ENCODE assay signal across 10 cellular contexts in the genomic region with DNA sequence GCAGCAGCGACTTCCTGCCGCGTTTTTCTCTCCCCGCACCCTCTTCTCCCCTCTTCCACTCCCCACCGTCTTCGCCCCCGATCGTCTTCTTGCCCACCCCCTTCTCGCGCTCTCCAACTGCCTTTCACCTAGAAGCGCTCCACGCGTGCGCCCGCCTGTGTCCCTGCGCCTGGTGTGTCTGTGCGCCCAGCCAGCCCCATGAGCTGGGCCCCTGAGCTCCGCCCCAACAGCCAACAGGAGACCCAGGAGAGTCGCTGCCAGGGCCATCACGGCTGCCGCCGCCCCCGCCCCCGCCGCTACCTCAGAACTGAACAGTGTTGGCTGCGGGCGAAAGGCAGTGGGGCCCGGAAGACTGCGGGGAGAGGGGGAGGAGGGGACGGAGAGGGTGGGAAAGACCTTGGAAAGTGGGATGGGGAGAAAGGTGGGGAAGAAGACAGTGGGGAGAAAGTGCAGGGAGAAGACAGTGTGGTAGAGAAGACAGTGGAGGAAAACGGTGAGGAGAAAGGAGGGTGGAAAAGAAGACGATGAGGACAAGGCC. TPM values are rescaled to one million over a fixed set of nuclear protein-coding genes. Genes with fewer than 3 reads are reported as not detected.
A peak's percentile ranks its signal among the peaks of the same experiment; 100 is the strongest.
DNase-seq lines count a peak whose midpoint lies in the region; ATAC-seq and TF ChIP-seq lines count a peak whose summit lies in the region.
"Not testable (repeated sequence)": the region's sequence is repeated elsewhere in the genome, so short reads cannot be mapped to it uniquely, and the experiment has no call there.
"Had no signal": no experiment of that assay in that cellular context is flagged by ENCODE, and none has a peak within 500 bp of the region (broad histone marks: within the 10 kb centered on the region; RNA-seq: fewer than 3 reads in every experiment).

No MANE protein-coding gene starts in this region.

- H3K4me3 ChIP-seq in Karpas-422 (ENCODE audit: low read length), result peak overlapping the region; percentile 68
- H3K4me3 ChIP-seq in mononuclear cell (ENCODE audit: low read length), result peak overlapping the region; percentile 45

- H3K9me3 Mint-ChIP-seq in CD4-positive, alpha-beta T cell; activated CD8-positive, alpha-beta memory T cell treated with anti-CD3 and anti-CD28 coated beads, Interleukin-2, amount 10 ng/mL, durations not matched to agents 7 days and 5 days (ENCODE audit: low read depth); stimulated activated memory B cell treated with anti-CD40 and anti-IgM and Interleukin-4, amounts not matched to agents 10 μg/mL and 1 μg/mL and 100 μg/mL, for 72 hours: not testable (repeated sequence)

- not testable (repeated sequence) for H3K9me2 ChIP-seq in Karpas-422 (replicated peaks; ENCODE audit: insufficient read depth, low read length)

- H3K79me2 ChIP-seq in Karpas-422 (ENCODE audit: low read length), result not testable (repeated sequence)

- H3K4me1 ChIP-seq in Karpas-422 (ENCODE audit: low read length), result peaks cover 12% of the 10 kb centered on the region
- not testable (repeated sequence) for H3K4me1 ChIP-seq in mononuclear cell (ENCODE audit: insufficient read depth, low read length)

- H3K27ac Mint-ChIP-seq in CD4-positive, alpha-beta T cell; activated CD8-positive, alpha-beta memory T cell treated with anti-CD3 and anti-CD28 coated beads, Interleukin-2, amount 10 ng/mL, durations not matched to agents 7 days and 5 days: not testable (repeated sequence)
- H3K27ac Mint-ChIP-seq in stimulated activated memory B cell treated with anti-CD40 and anti-IgM and Interleukin-4, amounts not matched to agents 10 μg/mL and 1 μg/mL and 100 μg/mL, for 72 hours, result peak overlapping the region; percentile 93

- H3K9ac ChIP-seq in Karpas-422 (ENCODE audit: low read length), result peak overlapping the region; percentile 64; the same call in 1 of the 2 replicates

- not testable (repeated sequence) for H4K20me1 ChIP-seq in Karpas-422 (ENCODE audit: insufficient read depth, low read depth, low read length)

- H3K36me3 Mint-ChIP-seq in CD4-positive, alpha-beta T cell (ENCODE audit: low read depth); activated CD8-positive, alpha-beta memory T cell treated with anti-CD3 and anti-CD28 coated beads, Interleukin-2, amount 10 ng/mL, durations not matched to agents 7 days and 5 days; stimulated activated memory B cell treated with anti-CD40 and anti-IgM and Interleukin-4, amounts not matched to agents 10 μg/mL and 1 μg/mL and 100 μg/mL, for 72 hours: not testable (repeated sequence)

- intact Hi-C loops in CD4-positive, alpha-beta T cell (cut with DNase I, micrococcal nuclease), result not testable (repeated sequence)

- DNase-seq in CD4-positive, alpha-beta T cell; Karpas-422: not testable (repeated sequence)
- DNase-seq in activated CD8-positive, alpha-beta memory T cell treated with anti-CD3 and anti-CD28 coated beads, Interleukin-2, amount 10 ng/mL, durations not matched to agents 7 days and 5 days, result peak; percentile 56

- H3K27me3 Mint-ChIP-seq in CD4-positive, alpha-beta T cell; activated CD8-positive, alpha-beta memory T cell treated with anti-CD3 and anti-CD28 coated beads, Interleukin-2, amount 10 ng/mL, durations not matched to agents 7 days and 5 days; stimulated activated memory B cell treated with anti-CD40 and anti-IgM and Interleukin-4, amounts not matched to agents 10 μg/mL and 1 μg/mL and 100 μg/mL, for 72 hours: not testable (repeated sequence)

- not testable (repeated sequence) for H3K36me3 ChIP-seq in Karpas-422 (ENCODE audit: insufficient read depth, low read length)

- TF ChIP-seq CTCF in CD4-positive, alpha-beta T cell (IDR thresholded peaks at IDR 0.05), result not testable (repeated sequence)

- H3K4me3 Mint-ChIP-seq in CD4-positive, alpha-beta T cell, result peak overlapping the region; percentile 87
- H3K4me3 Mint-ChIP-seq in activated CD8-positive, alpha-beta memory T cell treated with anti-CD3 and anti-CD28 coated beads, Interleukin-2, amount 10 ng/mL, durations not matched to agents 7 days and 5 days, result not testable (repeated sequence)
- peak overlapping the region; percentile 92 for H3K4me3 Mint-ChIP-seq in stimulated activated memory B cell treated with anti-CD40 and anti-IgM and Interleukin-4, amounts not matched to agents 10 μg/mL and 1 μg/mL and 100 μg/mL, for 72 hours

- H3K27ac ChIP-seq in CD4-positive, alpha-beta T cell (ENCODE audit: low read depth, low read length), result not testable (repeated sequence)
- H3K27ac ChIP-seq in Karpas-422 (ENCODE audit: low read length), result peak overlapping the region; percentile 49; the same call in 1 of the 2 replicates

- peaks cover 32% of the 10 kb centered on the region for H3K4me1 Mint-ChIP-seq in CD4-positive, alpha-beta T cell (ENCODE audit: low read depth)
- peaks cover 17% of the 10 kb centered on the region for H3K4me1 Mint-ChIP-seq in activated CD8-positive, alpha-beta memory T cell treated with anti-CD3 and anti-CD28 coated beads, Interleukin-2, amount 10 ng/mL, durations not matched to agents 7 days and 5 days
- peaks cover 20% of the 10 kb centered on the region for H3K4me1 Mint-ChIP-seq in stimulated activated memory B cell treated with anti-CD40 and anti-IgM and Interleukin-4, amounts not matched to agents 10 μg/mL and 1 μg/mL and 100 μg/mL, for 72 hours

- peak overlapping the region; percentile 65 for H3K4me2 ChIP-seq in Karpas-422 (ENCODE audit: low read depth, low read length, poor library complexity, severe bottlenecking)

- H2AFZ ChIP-seq in Karpas-422 (ENCODE audit: low read length), result not testable (repeated sequence)

- POLR2A ChIA-PET in CD4-positive, alpha-beta T cell (lab: Charles Lee), result not testable (repeated sequence)

- H3K27me3 ChIP-seq in CD4-positive, alpha-beta T cell (ENCODE audit: control insufficient read depth, insufficient read depth, low read length); Karpas-422 (ENCODE audit: low read length); mononuclear cell (ENCODE audit: insufficient read depth, low read length): not testable (repeated sequence)

- not testable (repeated sequence) for H3K9me3 ChIP-seq in CD4-positive, alpha-beta T cell (ENCODE audit: control insufficient read depth, low read length); Karpas-422 (ENCODE audit: low read length); mononuclear cell (ENCODE audit: low read depth, low read length)

- ATAC-seq in CD4-positive, alpha-beta T cell (ENCODE audit: poor library complexity), result peak; percentile 93
- ATAC-seq in GM19395 (IDR thresholded peaks at IDR 0.05; ENCODE audit: unreplicated experiment), result peak; percentile 56
- peak; percentile 55 for ATAC-seq in HG02852 (IDR thresholded peaks at IDR 0.05; ENCODE audit: unreplicated experiment)
- ATAC-seq in activated CD8-positive, alpha-beta memory T cell treated with anti-CD3 and anti-CD28 coated beads, Interleukin-2, amount 10 ng/mL, durations not matched to agents 7 days and 5 days, result peak; percentile 98
- ATAC-seq in esophagus mucosa, result peak; percentile 82
- ATAC-seq in stimulated activated memory B cell treated with anti-CD40 and anti-IgM and Interleukin-4, amounts not matched to agents 10 μg/mL and 1 μg/mL and 100 μg/mL, for 72 hours, result peak; percentile 98

- CTCF ChIA-PET in CD4-positive, alpha-beta T cell (lab: Charles Lee); activated CD8-positive, alpha-beta memory T cell treated with anti-CD3 and anti-CD28 coated beads, Interleukin-2, amount 10 ng/mL, durations not matched to agents 7 days and 5 days (lab: Charles Lee): not testable (repeated sequence)

RNA-seq across cellular contexts. Expression of a gene that starts 34.5 kb away (rescaled TPM):
- total RNA-seq in CD4-positive, alpha-beta T cell, result not detected
- not detected in 2 replicates for total RNA-seq in Karpas-422 (2014; rRNA removed; shearing (Covaris generic); ENCODE audit: low replicate concordance)
- total RNA-seq in activated CD8-positive, alpha-beta memory T cell treated with anti-CD3 and anti-CD28 coated beads, Interleukin-2, amount 10 ng/mL, durations not matched to agents 7 days and 5 days, result not detected
- total RNA-seq in esophagus mucosa (5.3 TPM), mononuclear cell (not detected)
- total RNA-seq: adrenal gland, tibial nerve had no signal

RNA-seq across cellular contexts. Expression of a gene that starts 48.7 kb away (rescaled TPM):
- 1 to 10 TPM; 5.6 to 7.1 TPM for total RNA-seq in CD4-positive, alpha-beta T cell
- total RNA-seq in Karpas-422 (2014; rRNA removed; shearing (Covaris generic); ENCODE audit: low replicate concordance), result 16.7 and 17.7 TPM in 2 replicates
- total RNA-seq in activated CD8-positive, alpha-beta memory T cell treated with anti-CD3 and anti-CD28 coated beads, Interleukin-2, amount 10 ng/mL, durations not matched to agents 7 days and 5 days, result 10 to 100 TPM; 60.3 to 66.5 TPM
- total RNA-seq in esophagus mucosa, result 67.1 TPM
- 3.1 TPM for total RNA-seq in mononuclear cell
